8 cellular contexts compared by ENCODE assay signal in genomic region chr2:20822535-20823490, GRCh38. TPM values are rescaled to one million over a fixed set of nuclear protein-coding genes. Genes with fewer than 3 reads are reported as not detected.
DNase-seq lines count a peak whose midpoint lies in the region; ATAC-seq and TF ChIP-seq lines count a peak whose summit lies in the region.

Gene LDAH, minus strand, starts transcription at chr2:20823101. Its CDS starts 21,638 bp downstream, at chr2:20801463.

- in situ Hi-C loops in gastrocnemius medialis (cut with MboI; ENCODE audit: low sequenced_read_pairs in 4 of 4): no loop called here

- peaks cover 21% of the 10 kb centered on the region for H3K27me3 Mint-ChIP-seq in brain

- no peaks in the 10 kb centered on the region for H3K36me3 ChIP-seq in iPS DF 6.9 (ENCODE audit: control insufficient read depth, insufficient read depth, low read length)
- no peaks in the 10 kb centered on the region for H3K36me3 ChIP-seq in gastrocnemius medialis

- H3K9me3 ChIP-seq in iPS DF 6.9 (ENCODE audit: control insufficient read depth, insufficient read depth, low read length) (no peaks in the 10 kb centered on the region), gastrocnemius medialis (no peaks in the 10 kb centered on the region)

- peaks cover 14% of the 10 kb centered on the region for H3K4me1 Mint-ChIP-seq in brain

- H3K4me1 ChIP-seq in iPS DF 6.9 (ENCODE audit: control insufficient read depth, insufficient read depth, low read length) (no peaks in the 10 kb centered on the region), gastrocnemius medialis (no peaks in the 10 kb centered on the region)

- ATAC-seq in GM18520 (IDR thresholded peaks at IDR 0.05; ENCODE audit: unreplicated experiment) (peak; percentile 77), HG03060 (IDR thresholded peaks at IDR 0.05; ENCODE audit: low read depth, unreplicated experiment) (peak; percentile 77), gastrocnemius medialis (peak; percentile 68 to 85)

- peaks cover 0 to 10% (median 6%) of the 10 kb centered on the region in 5 experiments for H3K9me3 Mint-ChIP-seq in brain

- TF ChIP-seq POLR2A in gastrocnemius medialis (IDR thresholded peaks at IDR 0.05): peak; percentile 11 to 12

- intact Hi-C loops in gastrocnemius medialis (cut with DNase I; ENCODE audit: low total_unique reads): no loop called here

- H3K27me3 ChIP-seq in iPS DF 6.9 (ENCODE audit: control insufficient read depth, insufficient read depth, low read length) (no peaks in the 10 kb centered on the region), gastrocnemius medialis (no peaks in the 10 kb centered on the region)

- H3K27ac ChIP-seq in 22Rv1 (peak within 1 kb of the TSS; percentile 59), iPS DF 6.9 (ENCODE audit: low read length) (no peak within 1 kb of the TSS), gastrocnemius medialis (peak within 1 kb of the TSS; percentile 60 to 74 (median 66))

- H3K4me3 ChIP-seq in iPS DF 6.9 (ENCODE audit: low read length) (peak within 1 kb of the TSS; percentile 93), gastrocnemius medialis (peak within 1 kb of the TSS; percentile 65 to 83 (median 76))

- peak; percentile 74 for DNase-seq in NCI-H2107 (lab: John Stamatoyannopoulos, UW)
- peak; percentile 84 for DNase-seq in UCSD-AML1 (lab: John Stamatoyannopoulos, UW; ENCODE audit: unreplicated experiment)
- peak; percentile 86 for DNase-seq in iPS DF 6.9 (ENCODE audit: low read depth, low spot score)
- peak; percentile 39 to 68 for DNase-seq in gastrocnemius medialis

- H3K27ac Mint-ChIP-seq in brain: peak within 1 kb of the TSS; percentile 96 to 98 (median 97)

- no CpG with 5 or more reads among the region's 46 CpGs for WGBS in iPS DF 6.9 (ENCODE audit: insufficient coverage, insufficient read length)

- TF ChIP-seq CTCF in 22Rv1 (IDR thresholded peaks at IDR 0.05) (no peak), brain (conservative IDR thresholded peaks at IDR 0.05) (no peak), gastrocnemius medialis (IDR thresholded peaks at IDR 0.05 in 4 of 5, conservative IDR thresholded peaks at IDR 0.05 in 1 of 5) (no peak)

- peak within 1 kb of the TSS; percentile 91 to 99 (median 92) for H3K4me3 Mint-ChIP-seq in brain

- peaks cover 18% of the 10 kb centered on the region for H3K36me3 Mint-ChIP-seq in brain

RNA-seq across cellular contexts. Expression of gene LDAH, which starts in this region (rescaled TPM):
- polyA plus RNA-seq in brain (ENCODE audit: insufficient read depth, low read depth, low replicate concordance): 9.1 TPM
- total RNA-seq in gastrocnemius medialis: 1 to 10 TPM in 3 of 4 donors, under 1 TPM in 1; 0.97 to 2.2 (median 1.4) TPM
